1 cellular context compared by ENCODE assay signal in genomic region chr7:123846217-123846891, GRCh38.
TF ChIP-seq lines count a peak whose summit lies in the region.

No MANE protein-coding gene starts in this region.

TF ChIP-seq in GM23338, 12 proteins besides CTCF, POLR2A, EP300 and RAD21 (continued from another document):
- TF ChIP-seq, protein P1, sequence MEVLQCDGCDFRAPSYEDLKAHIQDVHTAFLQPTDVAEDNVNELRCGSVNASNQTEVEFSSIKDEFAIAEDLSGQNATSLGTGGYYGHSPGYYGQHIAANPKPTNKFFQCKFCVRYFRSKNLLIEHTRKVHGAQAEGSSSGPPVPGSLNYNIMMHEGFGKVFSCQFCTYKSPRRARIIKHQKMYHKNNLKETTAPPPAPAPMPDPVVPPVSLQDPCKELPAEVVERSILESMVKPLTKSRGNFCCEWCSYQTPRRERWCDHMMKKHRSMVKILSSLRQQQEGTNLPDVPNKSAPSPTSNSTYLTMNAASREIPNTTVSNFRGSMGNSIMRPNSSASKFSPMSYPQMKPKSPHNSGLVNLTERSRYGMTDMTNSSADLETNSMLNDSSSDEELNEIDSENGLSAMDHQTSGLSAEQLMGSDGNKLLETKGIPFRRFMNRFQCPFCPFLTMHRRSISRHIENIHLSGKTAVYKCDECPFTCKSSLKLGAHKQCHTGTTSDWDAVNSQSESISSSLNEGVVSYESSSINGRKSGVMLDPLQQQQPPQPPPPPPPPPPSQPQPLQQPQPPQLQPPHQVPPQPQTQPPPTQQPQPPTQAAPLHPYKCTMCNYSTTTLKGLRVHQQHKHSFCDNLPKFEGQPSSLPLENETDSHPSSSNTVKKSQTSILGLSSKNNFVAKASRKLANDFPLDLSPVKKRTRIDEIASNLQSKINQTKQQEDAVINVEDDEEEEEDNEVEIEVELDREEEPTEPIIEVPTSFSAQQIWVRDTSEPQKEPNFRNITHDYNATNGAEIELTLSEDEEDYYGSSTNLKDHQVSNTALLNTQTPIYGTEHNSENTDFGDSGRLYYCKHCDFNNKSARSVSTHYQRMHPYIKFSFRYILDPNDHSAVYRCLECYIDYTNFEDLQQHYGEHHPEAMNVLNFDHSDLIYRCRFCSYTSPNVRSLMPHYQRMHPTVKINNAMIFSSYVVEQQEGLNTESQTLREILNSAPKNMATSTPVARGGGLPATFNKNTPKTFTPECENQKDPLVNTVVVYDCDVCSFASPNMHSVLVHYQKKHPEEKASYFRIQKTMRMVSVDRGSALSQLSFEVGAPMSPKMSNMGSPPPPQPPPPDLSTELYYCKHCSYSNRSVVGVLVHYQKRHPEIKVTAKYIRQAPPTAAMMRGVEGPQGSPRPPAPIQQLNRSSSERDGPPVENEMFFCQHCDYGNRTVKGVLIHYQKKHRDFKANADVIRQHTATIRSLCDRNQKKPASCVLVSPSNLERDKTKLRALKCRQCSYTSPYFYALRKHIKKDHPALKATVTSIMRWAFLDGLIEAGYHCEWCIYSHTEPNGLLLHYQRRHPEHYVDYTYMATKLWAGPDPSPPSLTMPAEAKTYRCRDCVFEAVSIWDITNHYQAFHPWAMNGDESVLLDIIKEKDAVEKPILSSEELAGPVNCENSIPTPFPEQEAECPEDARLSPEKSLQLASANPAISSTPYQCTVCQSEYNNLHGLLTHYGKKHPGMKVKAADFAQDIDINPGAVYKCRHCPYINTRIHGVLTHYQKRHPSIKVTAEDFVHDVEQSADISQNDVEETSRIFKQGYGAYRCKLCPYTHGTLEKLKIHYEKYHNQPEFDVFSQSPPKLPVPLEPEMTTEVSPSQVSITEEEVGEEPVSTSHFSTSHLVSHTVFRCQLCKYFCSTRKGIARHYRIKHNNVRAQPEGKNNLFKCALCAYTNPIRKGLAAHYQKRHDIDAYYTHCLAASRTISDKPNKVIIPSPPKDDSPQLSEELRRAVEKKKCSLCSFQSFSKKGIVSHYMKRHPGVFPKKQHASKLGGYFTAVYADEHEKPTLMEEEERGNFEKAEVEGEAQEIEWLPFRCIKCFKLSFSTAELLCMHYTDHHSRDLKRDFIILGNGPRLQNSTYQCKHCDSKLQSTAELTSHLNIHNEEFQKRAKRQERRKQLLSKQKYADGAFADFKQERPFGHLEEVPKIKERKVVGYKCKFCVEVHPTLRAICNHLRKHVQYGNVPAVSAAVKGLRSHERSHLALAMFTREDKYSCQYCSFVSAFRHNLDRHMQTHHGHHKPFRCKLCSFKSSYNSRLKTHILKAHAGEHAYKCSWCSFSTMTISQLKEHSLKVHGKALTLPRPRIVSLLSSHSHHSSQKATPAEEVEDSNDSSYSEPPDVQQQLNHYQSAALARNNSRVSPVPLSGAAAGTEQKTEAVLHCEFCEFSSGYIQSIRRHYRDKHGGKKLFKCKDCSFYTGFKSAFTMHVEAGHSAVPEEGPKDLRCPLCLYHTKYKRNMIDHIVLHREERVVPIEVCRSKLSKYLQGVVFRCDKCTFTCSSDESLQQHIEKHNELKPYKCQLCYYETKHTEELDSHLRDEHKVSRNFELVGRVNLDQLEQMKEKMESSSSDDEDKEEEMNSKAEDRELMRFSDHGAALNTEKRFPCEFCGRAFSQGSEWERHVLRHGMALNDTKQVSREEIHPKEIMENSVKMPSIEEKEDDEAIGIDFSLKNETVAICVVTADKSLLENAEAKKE (CRISPR knock-in tag; IDR thresholded peaks at IDR 0.05) = no peak
